9 cellular contexts compared by ENCODE assay signal in genomic region chr9:97804059-97804365, GRCh38. TPM values are rescaled to one million over a fixed set of nuclear protein-coding genes. Genes with fewer than 3 reads are reported as not detected.
A peak's percentile ranks its signal among the peaks of the same experiment; 100 is the strongest.
DNase-seq lines count a peak whose midpoint lies in the region; ATAC-seq, FAIRE-seq and TF ChIP-seq lines count a peak whose summit lies in the region.
"Had no signal": no experiment of that assay in that cellular context is flagged by ENCODE, and none has a peak within 500 bp of the region (broad histone marks: within the 10 kb centered on the region; RNA-seq: fewer than 3 reads in every experiment).

No MANE protein-coding gene starts in this region.

- H3K27me3 Mint-ChIP-seq in endothelial cell (ENCODE audit: unreplicated experiment) = peaks cover 7% of the 10 kb centered on the region

- H3K36me3 Mint-ChIP-seq in endothelial cell (ENCODE audit: low read depth, unreplicated experiment) = no peaks in the 10 kb centered on the region

- H3K27ac Mint-ChIP-seq in endothelial cell (ENCODE audit: unreplicated experiment) = peak overlapping the region; percentile 43

- H3K4me1 Mint-ChIP-seq in endothelial cell (ENCODE audit: unreplicated experiment) = peaks cover 15% of the 10 kb centered on the region

- CTCF ChIA-PET in Panc1 (lab: Charles Lee) = no interaction called here

- H3K9me3 Mint-ChIP-seq in endothelial cell (ENCODE audit: unreplicated experiment) = no peaks in the 10 kb centered on the region

- no peaks in the 10 kb centered on the region for H3K36me3 ChIP-seq in Panc1 (ENCODE audit: control insufficient read depth, insufficient read depth, low read length)
- H3K36me3 ChIP-seq in pancreas = no peaks in the 10 kb centered on the region

- no peaks in the 10 kb centered on the region for H3K9me3 ChIP-seq in Panc1 (ENCODE audit: control insufficient read depth, insufficient read depth, low read depth, low read length)
- no peaks in the 10 kb centered on the region for H3K9me3 ChIP-seq in pancreas

- peaks cover 3% of the 10 kb centered on the region; the same call in 1 of the 2 replicates for H3K4me1 ChIP-seq in Panc1 (ENCODE audit: control insufficient read depth, insufficient read depth, low read length)
- no peaks in the 10 kb centered on the region for H3K4me1 ChIP-seq in pancreas

- in situ Hi-C loops in Panc1 (cut with HindIII; ENCODE audit: low pct_unique_long_range_greater_than_20kb, low sequenced_read_pairs) = no loop called here

- BruUV-seq in Panc1 (replicated peaks; lab: Mats Ljungman, UMichigan) = no TSS peak

- peak overlapping the region; percentile 58 to 74 for H3K4me3 ChIP-seq in Panc1 (ENCODE audit: low read depth in 2 of 2, low read length in 2 of 2)
- peak overlapping the region; percentile 18 to 44 (median 40) for H3K4me3 ChIP-seq in pancreas

- intact Hi-C loops in Panc1 (cut with micrococcal nuclease; ENCODE audit: unreplicated experiment) (no loop called here), pancreas (cut with DNase I) (no loop called here)

- peak overlapping the region; percentile 59; the same call in 1 of the 2 replicates for H3K27ac ChIP-seq in Panc1 (ENCODE audit: low read length)
- peak overlapping the region in 3 of 4 donors; percentile 53 to 70 (median 54) for H3K27ac ChIP-seq in pancreas

- ATAC-seq in GM21515 (IDR thresholded peaks at IDR 0.05; ENCODE audit: unreplicated experiment) (peak; percentile 9), Panc1 (no peak), pancreas (no peak), GM21360 (IDR thresholded peaks at IDR 0.05; ENCODE audit: unreplicated experiment) (no peak), HG03442 (IDR thresholded peaks at IDR 0.05; ENCODE audit: unreplicated experiment) (no peak), GM21529 (IDR thresholded peaks at IDR 0.05; ENCODE audit: unreplicated experiment) (no peak)

- POLR2A ChIA-PET in Panc1 (lab: Charles Lee) = no interaction called here

- no peaks in the 10 kb centered on the region for H3K27me3 ChIP-seq in Panc1 (ENCODE audit: control insufficient read depth, insufficient read depth, low read length)
- no peaks in the 10 kb centered on the region for H3K27me3 ChIP-seq in pancreas

- TF ChIP-seq CTCF in Panc1 (IDR thresholded peaks at IDR 0.05) (no peak), endothelial cell (IDR thresholded peaks at IDR 0.05; ENCODE audit: unreplicated experiment) (no peak), pancreas (IDR thresholded peaks at IDR 0.05) (no peak)

- peak overlapping the region; percentile 90 for H3K4me3 Mint-ChIP-seq in endothelial cell (ENCODE audit: unreplicated experiment)

- FAIRE-seq in pancreas (lab: Jason Lieb, UNC) = no peak
- FAIRE-seq: small intestine had no signal

- WGBS in pancreas, 2 donors = 58 to 62% methylated on average over 5 of the region's 5 CpGs

- DNase-seq in Panc1 (ENCODE audit: low read depth, low spot score) = no peak
- DNase-seq in endothelial cell (ENCODE audit: low spot score) = no peak
- DNase-seq in pancreas = no peak
- no peak for DNase-seq in SHP77 (lab: John Stamatoyannopoulos, UW)

RNA-seq across cellular contexts. Expression of gene FOXE1, which starts 49.0 kb away (rescaled TPM):
- total RNA-seq in Panc1 (2021; ENCODE audit: unreplicated experiment) (0.82 TPM), endothelial cell (ENCODE audit: unreplicated experiment) (not detected), pancreas (under 1 TPM in 5 of 6 donors, not detected in 1; 0.03 to 0.12 (median 0.08) TPM)
- 0.67 TPM for polyA plus RNA-seq in Panc1 (2012; ENCODE audit: insufficient read length)
- polyA plus RNA-seq in pancreas = under 1 TPM; 0.04 to 0.16 TPM
- polyA plus RNA-seq: small intestine had no signal
